In the genomic region with DNA sequence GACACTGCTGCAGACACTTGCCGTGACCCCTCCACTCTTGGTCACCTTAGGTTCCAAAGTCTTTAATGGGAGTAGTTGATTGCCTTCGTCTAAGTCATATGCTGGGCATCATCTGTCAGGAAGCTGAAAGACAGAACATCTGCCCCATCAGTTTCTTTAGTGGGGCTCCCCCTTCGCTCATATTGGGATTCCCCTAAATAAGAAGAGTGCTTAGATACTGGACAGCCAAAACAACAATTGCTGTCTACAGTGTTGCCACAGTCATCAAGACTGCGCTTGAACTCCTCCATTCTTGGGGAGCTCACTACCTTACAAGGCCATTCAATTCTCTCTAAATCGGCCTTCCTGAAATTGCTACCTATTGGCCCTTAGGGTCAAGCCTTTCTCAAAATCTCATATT, we compare ENCODE assay signal across 14 cellular contexts. TPM values are rescaled to one million over a fixed set of nuclear protein-coding genes. Genes with fewer than 3 reads are reported as not detected.
A peak's percentile ranks its signal among the peaks of the same experiment; 100 is the strongest.
DNase-seq lines count a peak whose midpoint lies in the region; ATAC-seq, FAIRE-seq and TF ChIP-seq lines count a peak whose summit lies in the region.
"Had no signal": no experiment of that assay in that cellular context is flagged by ENCODE, and none has a peak within 500 bp of the region (broad histone marks: within the 10 kb centered on the region; RNA-seq: fewer than 3 reads in every experiment).

No MANE protein-coding gene starts in this region.

- no peak for TF ChIP-seq POLR2A in GM12892 (IDR thresholded peaks at IDR 0.05; ENCODE audit: low read depth, low read length)
- TF ChIP-seq POLR2A in H54 (IDR thresholded peaks at IDR 0.05; ENCODE audit: low read depth, low read length) = no peak

- peak; percentile 96 for FAIRE-seq in GM12892 (lab: Jason Lieb, UNC)
- no peak for FAIRE-seq in H54 (lab: Jason Lieb, UNC)

- H3K9me3 Mint-ChIP-seq in memory B cell = no peaks in the 10 kb centered on the region
- H3K9me3 Mint-ChIP-seq: activated naive CD4-positive, alpha-beta T cell treated with anti-CD3 and anti-CD28 coated beads, Interleukin-2, amount 50 U/mL, for 24 hours had no signal

- no peak for TF ChIP-seq CTCF in GM20000 (IDR thresholded peaks at IDR 0.05; ENCODE audit: extremely low read depth, missing control alignments)

- peak; percentile 44 for ATAC-seq in HG03354 (IDR thresholded peaks at IDR 0.05; ENCODE audit: poor library complexity, severe bottlenecking, unreplicated experiment)
- peak; percentile 75 for ATAC-seq in memory B cell (ENCODE audit: low read depth)
- no peak for ATAC-seq in GM19397 (IDR thresholded peaks at IDR 0.05; ENCODE audit: unreplicated experiment)

- intact Hi-C loops in head of caudate nucleus (cut with DNase I) = no loop called here

- DNase-seq in GM12892 (ENCODE audit: insufficient read length) (peak; percentile 33), GM20000 (ENCODE audit: low spot score) (peak; percentile 58), memory B cell (ENCODE audit: low spot score in 2 of 2) (peak; percentile 30 to 38), H54 (ENCODE audit: insufficient read length, low spot score) (no peak), cortex of kidney (lab: John Stamatoyannopoulos, UW) (no peak), head of caudate nucleus (no peak)
- DNase-seq: central memory CD4-positive, alpha-beta T cell; GOT3; heart right ventricle; NCI-H1694 treated with DMSO at 0.1 percent for 48 hours; NCI-H748 treated with DMSO at 0.1 percent for 48 hours had no signal

- peak overlapping the region; percentile 92 for H3K27ac Mint-ChIP-seq in memory B cell
- H3K27ac Mint-ChIP-seq: activated naive CD4-positive, alpha-beta T cell treated with anti-CD3 and anti-CD28 coated beads, Interleukin-2, amount 50 U/mL, for 24 hours had no signal

- H3K27me3 Mint-ChIP-seq in memory B cell = no peaks in the 10 kb centered on the region
- H3K27me3 Mint-ChIP-seq: activated naive CD4-positive, alpha-beta T cell treated with anti-CD3 and anti-CD28 coated beads, Interleukin-2, amount 50 U/mL, for 24 hours had no signal

- H3K4me3 Mint-ChIP-seq in memory B cell = no peak overlapping the region
- H3K4me3 Mint-ChIP-seq: activated naive CD4-positive, alpha-beta T cell treated with anti-CD3 and anti-CD28 coated beads, Interleukin-2, amount 50 U/mL, for 24 hours had no signal

- H3K4me1 Mint-ChIP-seq in memory B cell = peaks cover 27% of the 10 kb centered on the region

- H3K36me3 Mint-ChIP-seq in memory B cell = no peaks in the 10 kb centered on the region

RNA-seq across cellular contexts. Expression of a gene that starts 58.5 kb away (rescaled TPM):
- 6.4 TPM for polyA plus RNA-seq in GM12892 (2012; ENCODE audit: missing spikeins)

Comparison
In these comparisons a context has a peak if more than half of its experiments do, and no peak if none do; other contexts are left out.
1. DNase-seq: peak in GM12892 (single experiment), GM20000 (single experiment) and memory B cell (2 of 2); none in H54 (single experiment), cortex of kidney (single experiment) and head of caudate nucleus (0 of 42).